ENCODE assay signal across 19 cellular contexts in the genomic region with DNA sequence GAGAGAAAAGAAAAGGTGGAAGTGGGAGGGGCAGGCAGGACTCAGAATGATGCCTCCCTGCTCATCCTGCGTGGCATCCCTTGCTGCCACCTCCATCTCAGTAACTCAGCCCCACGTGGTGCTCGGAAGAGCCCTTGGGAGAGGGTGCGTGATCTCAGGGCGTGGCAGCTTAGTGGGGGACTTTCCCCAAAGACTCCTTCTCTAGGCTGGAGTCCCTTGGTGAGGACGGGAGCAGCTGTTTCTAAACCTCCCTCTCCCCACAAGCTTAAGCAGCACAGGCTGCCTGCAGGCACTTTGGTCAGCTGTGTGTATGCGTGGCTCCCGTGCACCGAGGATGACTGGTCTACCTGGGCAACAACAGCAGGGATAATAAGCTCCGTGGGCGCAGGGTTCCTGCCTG. TPM values are rescaled to one million over a fixed set of nuclear protein-coding genes. Genes with fewer than 3 reads are reported as not detected.
DNase-seq lines count a peak whose midpoint lies in the region; ATAC-seq, FAIRE-seq and TF ChIP-seq lines count a peak whose summit lies in the region.
"Had no signal": no experiment of that assay in that cellular context is flagged by ENCODE, and none has a peak within 500 bp of the region (broad histone marks: within the 10 kb centered on the region; RNA-seq: fewer than 3 reads in every experiment).

No MANE protein-coding gene starts in this region.

- H3K27me3 ChIP-seq in HL-60 (ENCODE audit: insufficient read depth, poor library complexity, severe bottlenecking) (no peaks in the 10 kb centered on the region), GM12878 (replicated peaks in 1 of 2; ENCODE audit: control insufficient read depth in 2 of 2, insufficient read depth in 2 of 2, low read length in 1 of 2) (no peaks in the 10 kb centered on the region), osteoblast (ENCODE audit: insufficient read depth, low read length) (no peaks in the 10 kb centered on the region), smooth muscle cell (ENCODE audit: low read depth) (no peaks in the 10 kb centered on the region)
- H3K27me3 ChIP-seq: pancreas had no signal

- peaks cover 39% of the 10 kb centered on the region for H3K27me3 Mint-ChIP-seq in activated naive CD4-positive, alpha-beta T cell treated with anti-CD3 and anti-CD28 coated beads, Interleukin-2, amount 10 ng/mL, durations not matched to agents 7 days and 5 days

- H3K4me3 ChIP-seq in HL-60 (replicated peaks; ENCODE audit: insufficient read depth, low read length) (no peak overlapping the region), GM12878 (no peak overlapping the region), osteoblast (ENCODE audit: insufficient read depth, low read length) (no peak overlapping the region), smooth muscle cell (no peak overlapping the region)
- H3K4me3 ChIP-seq: adrenal gland, GM23338, mucosa of descending colon, pancreas had no signal

- no peak for TF ChIP-seq RAD21 in GM12878 (IDR thresholded peaks at IDR 0.05; ENCODE audit: insufficient read depth, low read depth, low read length)

- H3K9me3 ChIP-seq in GM12878 (replicated peaks; ENCODE audit: control insufficient read depth, insufficient read depth, low read length) (no peaks in the 10 kb centered on the region), osteoblast (ENCODE audit: low read depth, low read length) (no peaks in the 10 kb centered on the region), smooth muscle cell (replicated peaks; ENCODE audit: low read depth) (no peaks in the 10 kb centered on the region)
- H3K9me3 ChIP-seq: adrenal gland, mucosa of descending colon, pancreas had no signal

- no peak overlapping the region; the same call in 1 of the 2 replicates for H2AFZ ChIP-seq in GM12878 (ENCODE audit: control insufficient read depth, low read depth, low read length)
- H2AFZ ChIP-seq in osteoblast (ENCODE audit: low read length): no peak overlapping the region
- H2AFZ ChIP-seq in smooth muscle cell (ENCODE audit: low read depth): no peak overlapping the region
- H2AFZ ChIP-seq: GM23338 had no signal

- FAIRE-seq in GM12878 (lab: Jason Lieb, UNC): no peak
- FAIRE-seq: islet of Langerhans, pancreas had no signal

- peaks cover 7% of the 10 kb centered on the region for H3F3A ChIP-seq in smooth muscle cell (ENCODE audit: low read depth)

- H3K4me3 Mint-ChIP-seq in activated naive CD4-positive, alpha-beta T cell treated with anti-CD3 and anti-CD28 coated beads, Interleukin-2, amount 10 ng/mL, durations not matched to agents 7 days and 5 days: no peak overlapping the region
- H3K4me3 Mint-ChIP-seq: activated T-cell treated with anti-CD3 and anti-CD28 coated beads, Interleukin-2, amount 50 U/mL, for 4 hours; CD4-positive, CD25-positive, alpha-beta regulatory T cell; GM23338; T-helper 2 cell treated with Interferon-gamma antibody and Interleukin-4, amounts not matched to agents 5 μg/mL and 100 μg/mL, for 36 hours had no signal

- no peaks in the 10 kb centered on the region for H4K20me1 ChIP-seq in GM12878 (ENCODE audit: control insufficient read depth, insufficient read depth)
- no peaks in the 10 kb centered on the region for H4K20me1 ChIP-seq in osteoblast (ENCODE audit: insufficient read depth, low read length)
- H4K20me1 ChIP-seq in smooth muscle cell (ENCODE audit: low read depth): no peaks in the 10 kb centered on the region

- H3K4me1 ChIP-seq in GM12878 (ENCODE audit: control insufficient read depth, insufficient read depth, low read length) (peaks cover 6% of the 10 kb centered on the region), osteoblast (ENCODE audit: insufficient read depth, low read length) (peaks cover 46% of the 10 kb centered on the region), smooth muscle cell (ENCODE audit: low read depth) (no peaks in the 10 kb centered on the region)
- H3K4me1 ChIP-seq: adrenal gland had no signal

- H3K9me3 Mint-ChIP-seq in activated naive CD4-positive, alpha-beta T cell treated with anti-CD3 and anti-CD28 coated beads, Interleukin-2, amount 10 ng/mL, durations not matched to agents 7 days and 5 days: no peaks in the 10 kb centered on the region
- H3K9me3 Mint-ChIP-seq: activated T-cell treated with anti-CD3 and anti-CD28 coated beads, Interleukin-2, amount 50 U/mL, for 4 hours; GM23338; T-helper 2 cell treated with Interferon-gamma antibody and Interleukin-4, amounts not matched to agents 5 μg/mL and 100 μg/mL, for 36 hours had no signal

- TF ChIP-seq CTCF in HL-60 (IDR thresholded peaks at IDR 0.05; ENCODE audit: insufficient read depth, low read length) (no peak), GM12878 (IDR thresholded peaks at IDR 0.05 in 2 of 3, conservative IDR thresholded peaks at IDR 0.05 in 1 of 3; ENCODE audit: control insufficient read depth in 2 of 3, extremely low read depth in 1 of 3, insufficient read depth in 1 of 3, low read depth in 3 of 3, low read length in 3 of 3) (no peak), osteoblast (IDR thresholded peaks at IDR 0.05; ENCODE audit: extremely low read depth, low read depth, low read length) (no peak), smooth muscle cell (IDR thresholded peaks at IDR 0.05; ENCODE audit: borderline replicate concordance, insufficient read depth, poor library complexity, severe bottlenecking) (no peak)

- POLR2A ChIA-PET in GM12878 (lab: Charles Lee): no interaction called here

- DNase-seq in CD1c-positive myeloid dendritic cell (ENCODE audit: extremely low spot score) (peak; percentile 88), HL-60 (ENCODE audit: low read depth in 1 of 2, low spot score in 1 of 2) (no peak), GM12878 (ENCODE audit: low read depth, low spot score) (peak; percentile 11), osteoblast (ENCODE audit: insufficient read length, low spot score, missing footprints) (peak; percentile 60), HK-2 (ENCODE audit: unreplicated experiment) (no peak), smooth muscle cell (lab: John Stamatoyannopoulos, UW; ENCODE audit: unreplicated experiment) (no peak)
- DNase-seq in activated CD4-positive, CD25-positive, alpha-beta regulatory T cell treated with anti-CD3 and anti-CD28 coated beads, Interleukin-2, amount 50 U/mL, for 72 hours: no peak
- DNase-seq in activated naive CD4-positive, alpha-beta T cell treated with anti-CD3 and anti-CD28 coated beads, Interleukin-2, amount 10 ng/mL, durations not matched to agents 7 days and 5 days: no peak
- DNase-seq: activated CD4-positive, alpha-beta T cell treated with anti-CD3 and anti-CD28 coated beads, Interleukin-2, amount 50 U/mL, for 1 hour; activated T-cell treated with anti-CD3 and anti-CD28 coated beads, Interleukin-2, amount 50 U/mL, for 4 hours; adrenal gland; CD4-positive, CD25-positive, alpha-beta regulatory T cell; NCI-H1436; substantia nigra had no signal

- ATAC-seq in GM12878: peak; percentile 76
- ATAC-seq: activated T-cell treated with anti-CD3 and anti-CD28 coated beads, Interleukin-2, amount 50 U/mL, for 4 hours; GM23338 had no signal

- H3K27ac ChIP-seq in HL-60 (replicated peaks) (peak overlapping the region; percentile 90; the same call in 1 of the 2 replicates), GM12878 (ENCODE audit: control insufficient read depth, insufficient read depth) (no peak overlapping the region), osteoblast (ENCODE audit: low read depth, low read length) (peak overlapping the region; percentile 73), smooth muscle cell (ENCODE audit: low read depth) (no peak overlapping the region)
- H3K27ac ChIP-seq: adrenal gland, pancreas had no signal

- intact Hi-C loops in GM12878 (cut with micrococcal nuclease; ENCODE audit: unreplicated experiment): loop anchor here (10.0 kb wide), 1 partner anchor 67 kb away; the partner anchor contains the start of gene MESP1

- H3K36me3 ChIP-seq in GM12878 (ENCODE audit: control insufficient read depth in 2 of 2, insufficient read depth in 2 of 2, low read length in 1 of 2): no peaks in the 10 kb centered on the region
- no peaks in the 10 kb centered on the region for H3K36me3 ChIP-seq in osteoblast (ENCODE audit: insufficient read depth, low read length)
- no peaks in the 10 kb centered on the region for H3K36me3 ChIP-seq in smooth muscle cell (ENCODE audit: low read depth)
- H3K36me3 ChIP-seq: adrenal gland, pancreas had no signal

- CTCF ChIA-PET in GM12878 (lab: Yijun Ruan, JAX): interaction anchor here (0.8 to 1.1 kb wide), 2 partner anchors 41 to 82 kb away, joined by 3 read pairs; no protein-coding TSS in a partner anchor
- CTCF ChIA-PET in activated naive CD4-positive, alpha-beta T cell treated with anti-CD3 and anti-CD28 coated beads, Interleukin-2, amount 10 ng/mL, durations not matched to agents 7 days and 5 days (lab: Charles Lee): interaction anchor here (1.1 to 1.8 kb wide), 3 partner anchors 30 to 53 kb away, joined by 3 to 4 read pairs (median 3); no protein-coding TSS in a partner anchor

- H3K36me3 Mint-ChIP-seq in activated naive CD4-positive, alpha-beta T cell treated with anti-CD3 and anti-CD28 coated beads, Interleukin-2, amount 10 ng/mL, durations not matched to agents 7 days and 5 days: no peaks in the 10 kb centered on the region
- H3K36me3 Mint-ChIP-seq: CD4-positive, CD25-positive, alpha-beta regulatory T cell had no signal

- BruUV-seq in GM12878 (replicated peaks; lab: Mats Ljungman, UMichigan): no TSS peak

- no peaks in the 10 kb centered on the region for H3K79me2 ChIP-seq in GM12878 (ENCODE audit: control insufficient read depth, insufficient read depth, low read length)
- H3K79me2 ChIP-seq in osteoblast (ENCODE audit: insufficient read depth, low read length): no peaks in the 10 kb centered on the region
- no peaks in the 10 kb centered on the region for H3K79me2 ChIP-seq in smooth muscle cell (ENCODE audit: low read depth)

- TF ChIP-seq POLR2A in GM12878 (IDR thresholded peaks at IDR 0.05; ENCODE audit: low read depth, low read length): no peak

- in situ Hi-C loops in GM12878 (cut with MboI): no loop called here

- SMC1A ChIA-PET in GM12878 (lab: Charles Lee; ENCODE audit: uncharacterized antibody, unreplicated experiment): interaction anchor here (0.6 kb wide), 2 partner anchors 53 to 692 kb away, joined by 3 read pairs; no protein-coding TSS in a partner anchor

- H3K9ac ChIP-seq in GM12878 (ENCODE audit: control insufficient read depth, insufficient read depth, low read length): no peak overlapping the region
- no peak overlapping the region for H3K9ac ChIP-seq in smooth muscle cell (ENCODE audit: low read depth)

- H3K27ac Mint-ChIP-seq in activated naive CD4-positive, alpha-beta T cell treated with anti-CD3 and anti-CD28 coated beads, Interleukin-2, amount 10 ng/mL, durations not matched to agents 7 days and 5 days: no peak overlapping the region
- H3K27ac Mint-ChIP-seq: CD4-positive, CD25-positive, alpha-beta regulatory T cell; GM23338; T-helper 2 cell treated with Interferon-gamma antibody and Interleukin-4, amounts not matched to agents 5 μg/mL and 100 μg/mL, for 36 hours had no signal

- 11% methylated on average over 11 of the region's 11 CpGs for WGBS in GM12878 (ENCODE audit: insufficient coverage, insufficient replicate concordance, low lambda C conversion rate, missing lambda C conversion rate)
- 88% methylated on average over 11 of the region's 11 CpGs for WGBS in smooth muscle cell (ENCODE audit: low lambda C conversion rate)

- RAD21 ChIA-PET in GM12878 (lab: Charles Lee; ENCODE audit: unreplicated experiment): interaction anchor here (1.0 to 1.1 kb wide), 2 partner anchors 53 to 61 kb away, joined by 3 to 4 read pairs; no protein-coding TSS in a partner anchor

- no peak for TF ChIP-seq EP300 in GM12878 (IDR thresholded peaks at IDR 0.05; ENCODE audit: borderline replicate concordance in 1 of 2, control insufficient read depth in 1 of 2, low read depth in 2 of 2, low read length in 2 of 2)

- H3K4me1 Mint-ChIP-seq in activated naive CD4-positive, alpha-beta T cell treated with anti-CD3 and anti-CD28 coated beads, Interleukin-2, amount 10 ng/mL, durations not matched to agents 7 days and 5 days: no peaks in the 10 kb centered on the region
- H3K4me1 Mint-ChIP-seq: CD4-positive, CD25-positive, alpha-beta regulatory T cell had no signal

- H3K4me2 ChIP-seq in GM12878 (ENCODE audit: control insufficient read depth, insufficient read depth): peak overlapping the region; percentile 44; the same call in 1 of the 2 replicates
- no peak overlapping the region for H3K4me2 ChIP-seq in osteoblast (ENCODE audit: insufficient read depth, low read length)
- no peak overlapping the region for H3K4me2 ChIP-seq in smooth muscle cell
- H3K4me2 ChIP-seq: GM23338 had no signal

RNA-seq across cellular contexts. Expression of gene ANPEP, which starts 7.4 kb away (rescaled TPM):
- 0.73 TPM in 1 of 2 replicates, not detected in the other for total RNA-seq in GM12878 (2013; cell fraction: nucleolus; rRNA removed)
- total RNA-seq in GM12878 (2014; rRNA removed): not detected in 2 replicates
- total RNA-seq in GM12878 (2014; rRNA removed; fragmentation: Illumina TruSeq; extraction: Trizol): not detected in 2 replicates
- 0.58 and 0.87 TPM in 2 replicates for total RNA-seq in GM12878 (2021)
- not detected for polyA plus RNA-seq in GM12878 (2011; ENCODE audit: low read depth)
- not detected in 2 replicates for polyA plus RNA-seq in GM12878 (2011; rRNA removed)
- not detected in 2 replicates for polyA plus RNA-seq in GM12878 (2011; cell fraction: cytosol; rRNA removed)
- 0.04 TPM in 1 of 2 replicates, not detected in the other for polyA plus RNA-seq in GM12878 (2011; cell fraction: nucleus; rRNA removed)
- not detected in 2 replicates for polyA plus RNA-seq in GM12878 (2012)
- 0.05 and 0.18 TPM in 2 replicates for polyA plus RNA-seq in GM12878 (2014; fragmentation: Illumina TruSeq; extraction: Trizol)
- polyA plus RNA-seq in GM12878 (2014; fragmentation: Nextera tagmentation; extraction: Ambion mirVana): not detected
- polyA plus RNA-seq in GM12878 (2014; rRNA removed): not detected in 2 replicates
- polyA plus RNA-seq in GM12878 (2016; fragmentation: Nextera tagmentation; extraction: Ambion mirVana): under 1 TPM; 0.19 to 0.24 TPM
- polyA minus RNA-seq in GM12878 (2011; rRNA and poly(A)+ RNA removed): not detected in 2 replicates
- polyA minus RNA-seq in GM12878 (2011; cell fraction: cytosol; rRNA and poly(A)+ RNA removed): not detected in 2 replicates
- polyA minus RNA-seq in GM12878 (2011; cell fraction: nucleus; rRNA and poly(A)+ RNA removed): not detected in 2 replicates
- 87.9 and 98.7 TPM in 2 replicates for total RNA-seq in osteoblast
- total RNA-seq in smooth muscle cell: 11.6 and 12.9 TPM in 2 replicates
- 16.0 and 17.6 TPM in 2 replicates for polyA plus RNA-seq in smooth muscle cell

RNA-seq across cellular contexts. Expression of gene MESP2, which starts 45.9 kb away (rescaled TPM):
- total RNA-seq in GM12878 (2013; cell fraction: nucleolus; rRNA removed): not detected in 2 replicates
- total RNA-seq in GM12878 (2014; rRNA removed) (not detected in 2 replicates), GM12878 (2014; rRNA removed; fragmentation: Illumina TruSeq; extraction: Trizol) (not detected in 2 replicates), GM12878 (2021) (not detected in 2 replicates), osteoblast (0.72 and 1.5 TPM in 2 replicates), smooth muscle cell (not detected in 2 replicates)
- not detected for polyA plus RNA-seq in GM12878 (2011; ENCODE audit: low read depth)
- polyA plus RNA-seq in GM12878 (2011; rRNA removed) (not detected in 2 replicates), GM12878 (2014; fragmentation: Illumina TruSeq; extraction: Trizol) (not detected in 2 replicates), GM12878 (2014; fragmentation: Nextera tagmentation; extraction: Ambion mirVana) (not detected), GM12878 (2014; rRNA removed) (0.04 TPM in 1 of 2 replicates, not detected in the other), GM12878 (2016; fragmentation: Nextera tagmentation; extraction: Ambion mirVana) (not detected), smooth muscle cell (0.09 and 0.50 TPM in 2 replicates)
- polyA plus RNA-seq in GM12878 (2011; cell fraction: cytosol; rRNA removed): not detected in 2 replicates
- polyA plus RNA-seq in GM12878 (2011; cell fraction: nucleus; rRNA removed): not detected in 2 replicates
- polyA plus RNA-seq in GM12878 (2012): not detected in 2 replicates
- polyA minus RNA-seq in GM12878 (2011; rRNA and poly(A)+ RNA removed): not detected in 2 replicates
- polyA minus RNA-seq in GM12878 (2011; cell fraction: cytosol; rRNA and poly(A)+ RNA removed): not detected in 2 replicates
- not detected in 2 replicates for polyA minus RNA-seq in GM12878 (2011; cell fraction: nucleus; rRNA and poly(A)+ RNA removed)
- total RNA-seq: activated T-cell treated with anti-CD3 and anti-CD28 coated beads, Interleukin-2, amount 50 U/mL, for 4 hours; CD4-positive, CD25-positive, alpha-beta regulatory T cell had no signal
- polyA plus RNA-seq: CD4-positive, CD25-positive, alpha-beta regulatory T cell had no signal

Comparison
In these comparisons a context has a peak if more than half of its experiments do, and no peak if none do; other contexts are left out.
1. DNase-seq: peak in CD1c-positive myeloid dendritic cell (single experiment), GM12878 (single experiment) and osteoblast (single experiment); none in HL-60 (0 of 2), HK-2 (single experiment), activated CD4-positive, CD25-positive, alpha-beta regulatory T cell treated with anti-CD3 and anti-CD28 coated beads, Interleukin-2, amount 50 U/mL, for 72 hours (single experiment), activated naive CD4-positive, alpha-beta T cell treated with anti-CD3 and anti-CD28 coated beads, Interleukin-2, amount 10 ng/mL, durations not matched to agents 7 days and 5 days (single experiment) and smooth muscle cell (single experiment).
2. H3K27ac ChIP-seq: peak in HL-60 (single experiment) and osteoblast (single experiment); none in GM12878 (single experiment) and smooth muscle cell (single experiment).